Comparison of ENCODE assay signal across 1 cellular context in genomic region chr7:44222776-44223261, GRCh38.
TF ChIP-seq lines count a peak whose summit lies in the region.

No MANE protein-coding gene starts in this region.

TF ChIP-seq in K562, 482 proteins besides CTCF, POLR2A, EP300 and RAD21 (continued from another document):
- no peak for TF ChIP-seq ZNF398 (CRISPR knock-in tag; IDR thresholded peaks at IDR 0.05)
TF ChIP-seq in K562: peak in this region for 2.
